1 cellular context compared by ENCODE assay signal in genomic region chr6:89369009-89369408, GRCh38.
TF ChIP-seq lines count a peak whose summit lies in the region.

No MANE protein-coding gene starts in this region.

TF ChIP-seq in GM12878, 131 proteins besides CTCF, POLR2A, EP300 and RAD21:
- TF ChIP-seq, protein P1, sequence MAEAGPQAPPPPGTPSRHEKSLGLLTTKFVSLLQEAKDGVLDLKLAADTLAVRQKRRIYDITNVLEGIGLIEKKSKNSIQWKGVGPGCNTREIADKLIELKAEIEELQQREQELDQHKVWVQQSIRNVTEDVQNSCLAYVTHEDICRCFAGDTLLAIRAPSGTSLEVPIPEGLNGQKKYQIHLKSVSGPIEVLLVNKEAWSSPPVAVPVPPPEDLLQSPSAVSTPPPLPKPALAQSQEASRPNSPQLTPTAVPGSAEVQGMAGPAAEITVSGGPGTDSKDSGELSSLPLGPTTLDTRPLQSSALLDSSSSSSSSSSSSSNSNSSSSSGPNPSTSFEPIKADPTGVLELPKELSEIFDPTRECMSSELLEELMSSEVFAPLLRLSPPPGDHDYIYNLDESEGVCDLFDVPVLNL (IDR thresholded peaks at IDR 0.05; ENCODE audit: low read depth, low read length): no peak
- no peak for TF ChIP-seq GATAD2B (conservative IDR thresholded peaks at IDR 0.05; ENCODE audit: low read depth)
- TF ChIP-seq SP1 (IDR thresholded peaks at IDR 0.05; ENCODE audit: low read depth, low read length): no peak
